In the genomic region with DNA sequence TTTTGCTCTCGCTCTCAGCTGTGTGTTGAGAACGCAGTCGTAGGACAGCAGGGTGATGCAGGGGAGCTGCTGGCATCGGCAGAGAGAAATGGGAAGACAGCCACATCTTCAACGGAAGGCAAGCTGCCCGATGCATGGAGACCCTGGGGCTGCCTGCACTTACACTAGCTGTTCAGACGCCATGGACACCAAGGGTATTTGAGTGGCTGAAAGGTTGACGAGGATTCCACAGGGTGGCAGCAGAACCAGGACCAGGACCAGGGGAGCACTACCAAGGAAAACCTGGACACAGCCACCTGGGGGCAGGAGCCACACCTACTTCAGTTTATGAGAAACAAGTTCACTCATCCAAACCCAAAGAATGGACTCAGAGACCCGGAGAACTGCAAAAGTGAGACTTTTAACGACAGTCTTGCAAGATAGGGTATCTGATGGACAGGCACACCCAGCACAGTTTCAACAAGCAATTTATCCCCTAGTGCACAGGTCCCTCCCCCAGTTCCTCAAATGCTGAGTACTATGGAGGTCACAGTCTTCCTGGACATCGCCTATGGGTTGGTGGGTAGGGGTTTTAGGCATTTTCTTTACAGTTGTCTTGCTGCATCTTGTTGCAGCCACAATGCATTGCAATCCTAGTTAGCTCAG, we compare ENCODE assay signal across 12 cellular contexts. TPM values are rescaled to one million over a fixed set of nuclear protein-coding genes. Genes with fewer than 3 reads are reported as not detected.
DNase-seq lines count a peak whose midpoint lies in the region; ATAC-seq and TF ChIP-seq lines count a peak whose summit lies in the region.
"Had no signal": no experiment of that assay in that cellular context is flagged by ENCODE, and none has a peak within 500 bp of the region (broad histone marks: within the 10 kb centered on the region; RNA-seq: fewer than 3 reads in every experiment).

No MANE protein-coding gene starts in this region.

- H3K4me1 Mint-ChIP-seq in Caco-2 (ENCODE audit: low read depth, unreplicated experiment), result peaks cover 11% of the 10 kb centered on the region
- no peaks in the 10 kb centered on the region for H3K4me1 Mint-ChIP-seq in activated naive CD4-positive, alpha-beta T cell treated with anti-CD3 and anti-CD28 coated beads, Interleukin-2, amount 10 ng/mL, durations not matched to agents 7 days and 5 days

- DNase-seq in Caco-2 (peak; percentile 66 to 71), HT-29 (ENCODE audit: low spot score) (peak; percentile 56), RWPE2 (ENCODE audit: low spot score) (no peak), iPS DF 4.7 (ENCODE audit: extremely low read depth, low spot score) (peak; percentile 5), smooth muscle cell (lab: John Stamatoyannopoulos, UW; ENCODE audit: unreplicated experiment) (no peak), GM03348 (ENCODE audit: low spot score) (no peak)
- no peak for DNase-seq in activated naive CD4-positive, alpha-beta T cell treated with anti-CD3 and anti-CD28 coated beads, Interleukin-2, amount 10 ng/mL, durations not matched to agents 7 days and 5 days
- DNase-seq in stimulated activated CD8-positive, alpha-beta memory T cell treated with anti-CD3 and anti-CD28 coated beads, Interleukin-4, amount 100 ng/mL, for 48 hours, result no peak
- DNase-seq: esophagus squamous epithelium had no signal

- TF ChIP-seq CTCF in Caco-2 (IDR thresholded peaks at IDR 0.05; ENCODE audit: insufficient read depth in 1 of 2, low read depth in 1 of 2, low read length in 1 of 2, severe bottlenecking in 1 of 2, unreplicated experiment in 1 of 2), result peak; percentile 16 to 71
- peak; percentile 66 for TF ChIP-seq CTCF in RWPE2 (IDR thresholded peaks at IDR 0.05; ENCODE audit: poor library complexity, severe bottlenecking)
- no peak for TF ChIP-seq CTCF in smooth muscle cell (IDR thresholded peaks at IDR 0.05; ENCODE audit: borderline replicate concordance, insufficient read depth, poor library complexity, severe bottlenecking)

- H4K20me1 ChIP-seq in smooth muscle cell (ENCODE audit: low read depth), result no peaks in the 10 kb centered on the region

- ATAC-seq in RWPE2 (ENCODE audit: low read depth), result peak; percentile 73

- H3K4me1 ChIP-seq in Caco-2 (peaks cover 10% of the 10 kb centered on the region; the same call in 1 of the 2 replicates), RWPE2 (ENCODE audit: insufficient read depth, poor library complexity, severe bottlenecking) (peaks cover 6% of the 10 kb centered on the region), smooth muscle cell (ENCODE audit: low read depth) (no peaks in the 10 kb centered on the region)

- H3K79me2 ChIP-seq in smooth muscle cell (ENCODE audit: low read depth), result no peaks in the 10 kb centered on the region

- POLR2A ChIA-PET in Caco-2 (lab: Charles Lee), result no interaction called here

- H3K36me3 ChIP-seq in Caco-2 (ENCODE audit: control insufficient read depth, insufficient read depth, low read length), result no peaks in the 10 kb centered on the region
- no peaks in the 10 kb centered on the region for H3K36me3 ChIP-seq in RWPE2 (ENCODE audit: low read depth)
- no peaks in the 10 kb centered on the region for H3K36me3 ChIP-seq in smooth muscle cell (ENCODE audit: low read depth)
- H3K36me3 ChIP-seq: esophagus squamous epithelium had no signal

- no peaks in the 10 kb centered on the region for H3K9me3 ChIP-seq in Caco-2
- H3K9me3 ChIP-seq in RWPE2 (ENCODE audit: severe bottlenecking), result no peaks in the 10 kb centered on the region
- no peaks in the 10 kb centered on the region for H3K9me3 ChIP-seq in smooth muscle cell (replicated peaks; ENCODE audit: low read depth)
- H3K9me3 ChIP-seq: esophagus squamous epithelium had no signal

- no peaks in the 10 kb centered on the region for H3F3A ChIP-seq in smooth muscle cell (ENCODE audit: low read depth)

- no peak overlapping the region for H3K4me3 Mint-ChIP-seq in Caco-2 (ENCODE audit: unreplicated experiment)
- H3K4me3 Mint-ChIP-seq in activated naive CD4-positive, alpha-beta T cell treated with anti-CD3 and anti-CD28 coated beads, Interleukin-2, amount 10 ng/mL, durations not matched to agents 7 days and 5 days, result no peak overlapping the region
- H3K4me3 Mint-ChIP-seq: stimulated activated naive CD8-positive, alpha-beta T cell treated with anti-CD3 and anti-CD28 coated beads, Interleukin-15, Interleukin-2, amounts not matched to agents 100 ng/mL and 50 ng/mL, for 24 hours; T-helper 2 cell treated with Interferon-gamma antibody and Interleukin-4, amounts not matched to agents 5 μg/mL and 100 μg/mL, for 36 hours had no signal

- H3K27ac ChIP-seq in RWPE2 (ENCODE audit: poor library complexity, severe bottlenecking) (no peak overlapping the region), smooth muscle cell (ENCODE audit: low read depth) (no peak overlapping the region)
- H3K27ac ChIP-seq: esophagus squamous epithelium had no signal

- WGBS in smooth muscle cell (ENCODE audit: low lambda C conversion rate), result 79% methylated on average over 11 of the region's 11 CpGs

- H3K4me2 ChIP-seq in smooth muscle cell, result no peak overlapping the region

- H3K27me3 ChIP-seq in Caco-2 (replicated peaks; ENCODE audit: control insufficient read depth, insufficient read depth, low read length), result no peaks in the 10 kb centered on the region
- H3K27me3 ChIP-seq in RWPE2 (ENCODE audit: insufficient read depth, poor library complexity, severe bottlenecking), result no peaks in the 10 kb centered on the region
- H3K27me3 ChIP-seq in smooth muscle cell (ENCODE audit: low read depth), result no peaks in the 10 kb centered on the region

- no peaks in the 10 kb centered on the region for H3K9me3 Mint-ChIP-seq in Caco-2 (ENCODE audit: unreplicated experiment)
- no peaks in the 10 kb centered on the region for H3K9me3 Mint-ChIP-seq in activated naive CD4-positive, alpha-beta T cell treated with anti-CD3 and anti-CD28 coated beads, Interleukin-2, amount 10 ng/mL, durations not matched to agents 7 days and 5 days
- H3K9me3 Mint-ChIP-seq: stimulated activated naive CD8-positive, alpha-beta T cell treated with anti-CD3 and anti-CD28 coated beads, Interleukin-15, Interleukin-2, amounts not matched to agents 100 ng/mL and 50 ng/mL, for 24 hours; T-helper 2 cell treated with Interferon-gamma antibody and Interleukin-4, amounts not matched to agents 5 μg/mL and 100 μg/mL, for 36 hours had no signal

- no peak overlapping the region for H2AFZ ChIP-seq in smooth muscle cell (ENCODE audit: low read depth)

- no TSS peak for BruUV-seq in Caco-2 (replicated peaks; lab: Mats Ljungman, UMichigan)

- intact Hi-C loops in Caco-2 (cut with micrococcal nuclease; ENCODE audit: unreplicated experiment), result loop anchor here (1.0 kb wide), 2 partner anchors 40 to 108 kb away; no protein-coding TSS in a partner anchor

- CTCF ChIA-PET in Caco-2 (lab: Charles Lee), result no interaction called here
- CTCF ChIA-PET in activated naive CD4-positive, alpha-beta T cell treated with anti-CD3 and anti-CD28 coated beads, Interleukin-2, amount 10 ng/mL, durations not matched to agents 7 days and 5 days (lab: Charles Lee), result no interaction called here

- no peak overlapping the region for H3K27ac Mint-ChIP-seq in Caco-2 (ENCODE audit: unreplicated experiment)
- H3K27ac Mint-ChIP-seq in activated naive CD4-positive, alpha-beta T cell treated with anti-CD3 and anti-CD28 coated beads, Interleukin-2, amount 10 ng/mL, durations not matched to agents 7 days and 5 days, result no peak overlapping the region
- H3K27ac Mint-ChIP-seq: stimulated activated naive CD8-positive, alpha-beta T cell treated with anti-CD3 and anti-CD28 coated beads, Interleukin-15, Interleukin-2, amounts not matched to agents 100 ng/mL and 50 ng/mL, for 24 hours; T-helper 2 cell treated with Interferon-gamma antibody and Interleukin-4, amounts not matched to agents 5 μg/mL and 100 μg/mL, for 36 hours had no signal

- peaks cover under 1% of the 10 kb centered on the region for H3K36me3 Mint-ChIP-seq in Caco-2 (ENCODE audit: insufficient read depth, unreplicated experiment)
- H3K36me3 Mint-ChIP-seq in activated naive CD4-positive, alpha-beta T cell treated with anti-CD3 and anti-CD28 coated beads, Interleukin-2, amount 10 ng/mL, durations not matched to agents 7 days and 5 days, result no peaks in the 10 kb centered on the region

- H3K9ac ChIP-seq in smooth muscle cell (ENCODE audit: low read depth), result no peak overlapping the region

- no peak overlapping the region for H3K4me3 ChIP-seq in Caco-2 (ENCODE audit: low read depth, low read length)
- no peak overlapping the region for H3K4me3 ChIP-seq in RWPE2 (ENCODE audit: severe bottlenecking)
- H3K4me3 ChIP-seq in smooth muscle cell, result no peak overlapping the region
- H3K4me3 ChIP-seq: esophagus squamous epithelium had no signal

- H3K27me3 Mint-ChIP-seq in Caco-2 (ENCODE audit: insufficient read depth, unreplicated experiment), result peaks cover 3% of the 10 kb centered on the region
- peaks cover 10% of the 10 kb centered on the region for H3K27me3 Mint-ChIP-seq in activated naive CD4-positive, alpha-beta T cell treated with anti-CD3 and anti-CD28 coated beads, Interleukin-2, amount 10 ng/mL, durations not matched to agents 7 days and 5 days

RNA-seq across cellular contexts. Expression of gene ENTPD6, which starts 56.3 kb away (rescaled TPM):
- total RNA-seq in Caco-2 (2022) (86.6 and 89.4 TPM in 2 replicates), smooth muscle cell (12.6 and 30.1 TPM in 2 replicates)
- total RNA-seq in HT-29 (2014; rRNA removed; shearing (Covaris generic)), result 206 and 211 TPM in 2 replicates
- 19.9 and 34.0 TPM in 2 replicates for polyA plus RNA-seq in smooth muscle cell

RNA-seq across cellular contexts. Expression of gene VSX1, which starts 57.2 kb away (rescaled TPM):
- total RNA-seq in Caco-2 (2022), result not detected in 2 replicates
- not detected in 2 replicates for total RNA-seq in HT-29 (2014; rRNA removed; shearing (Covaris generic))
- not detected in 2 replicates for total RNA-seq in smooth muscle cell
- not detected in 2 replicates for polyA plus RNA-seq in smooth muscle cell
- total RNA-seq: esophagus squamous epithelium, HT1080 had no signal

Comparison
In these comparisons a context has a peak if more than half of its experiments do, and no peak if none do; other contexts are left out.
1. DNase-seq: peak in Caco-2 (2 of 2), HT-29 (single experiment) and iPS DF 4.7 (single experiment); none in RWPE2 (single experiment), smooth muscle cell (single experiment), GM03348 (single experiment), activated naive CD4-positive, alpha-beta T cell treated with anti-CD3 and anti-CD28 coated beads, Interleukin-2, amount 10 ng/mL, durations not matched to agents 7 days and 5 days (single experiment) and stimulated activated CD8-positive, alpha-beta memory T cell treated with anti-CD3 and anti-CD28 coated beads, Interleukin-4, amount 100 ng/mL, for 48 hours (single experiment).